In the genomic region with DNA sequence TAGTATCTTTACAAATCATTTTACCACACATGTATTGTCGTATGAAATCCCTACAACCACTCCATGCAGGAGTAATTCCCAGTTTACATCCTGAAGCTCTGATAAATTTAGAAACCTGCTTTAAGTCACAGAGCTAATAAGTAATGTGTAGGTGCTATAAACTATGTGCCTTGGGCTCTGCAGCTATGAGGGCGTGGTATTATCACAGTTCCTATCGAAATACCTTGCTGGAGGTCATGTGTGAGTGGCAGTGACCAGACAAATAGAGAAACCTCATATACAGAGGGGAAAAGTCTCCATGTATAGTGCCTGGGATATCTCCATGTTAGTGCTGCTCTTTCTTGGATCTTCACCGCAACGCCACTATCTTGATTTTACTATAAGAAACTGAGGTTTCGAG, we compare ENCODE assay signal across 8 cellular contexts. TPM values are rescaled to one million over a fixed set of nuclear protein-coding genes. Genes with fewer than 3 reads are reported as not detected.
A peak's percentile ranks its signal among the peaks of the same experiment; 100 is the strongest.
DNase-seq lines count a peak whose midpoint lies in the region; ATAC-seq and TF ChIP-seq lines count a peak whose summit lies in the region.

No MANE protein-coding gene starts in this region.

- ATAC-seq in activated T-cell treated with anti-CD3 and anti-CD28 coated beads, Interleukin-2, amount 50 U/mL, for 4 hours: no peak
- no peak for ATAC-seq in memory B cell (ENCODE audit: low read depth)

- no peak for TF ChIP-seq POLR2A in adrenal gland (IDR thresholded peaks at IDR 0.05)
- TF ChIP-seq POLR2A in thyroid gland (IDR thresholded peaks at IDR 0.05): no peak

- intact Hi-C loops in adrenal gland (cut with DNase I): no loop called here
- intact Hi-C loops in thyroid gland (cut with DNase I): no loop called here

- 96 to 97% (median 97%) methylated on average over 6 of the region's 6 CpGs for WGBS in adrenal gland, 4 donors
- WGBS in thyroid gland, 2 donors: 92 to 96% methylated on average over 6 of the region's 6 CpGs

- H3K9me3 ChIP-seq in adrenal gland (replicated peaks in 1 of 3) (no peaks in the 10 kb centered on the region), thyroid gland (no peaks in the 10 kb centered on the region)

- H3K27ac ChIP-seq in adrenal gland: peak overlapping the region; percentile 97 to 99 (median 98)
- peak overlapping the region; percentile 85 to 98 (median 88) for H3K27ac ChIP-seq in thyroid gland

- H3K36me3 ChIP-seq in adrenal gland (replicated peaks in 1 of 2): no peaks in the 10 kb centered on the region
- no peaks in the 10 kb centered on the region for H3K36me3 ChIP-seq in thyroid gland

- H3K27ac Mint-ChIP-seq in memory B cell: peak overlapping the region; percentile 100

- peaks cover 10% of the 10 kb centered on the region for H3K36me3 Mint-ChIP-seq in activated T-cell treated with anti-CD3 and anti-CD28 coated beads, Interleukin-2, amount 50 U/mL, for 4 hours (ENCODE audit: insufficient read depth)
- peaks cover 3% of the 10 kb centered on the region for H3K36me3 Mint-ChIP-seq in memory B cell

- TF ChIP-seq CTCF in adrenal gland (IDR thresholded peaks at IDR 0.05): no peak
- TF ChIP-seq CTCF in thyroid gland (IDR thresholded peaks at IDR 0.05): no peak
- no peak for TF ChIP-seq CTCF in GM20000 (IDR thresholded peaks at IDR 0.05; ENCODE audit: extremely low read depth, missing control alignments)

- peak overlapping the region; percentile 94 for H3K4me3 Mint-ChIP-seq in activated T-cell treated with anti-CD3 and anti-CD28 coated beads, Interleukin-2, amount 50 U/mL, for 4 hours
- peak overlapping the region; percentile 96 for H3K4me3 Mint-ChIP-seq in memory B cell

- peaks cover 46% of the 10 kb centered on the region for H3K4me1 Mint-ChIP-seq in activated T-cell treated with anti-CD3 and anti-CD28 coated beads, Interleukin-2, amount 50 U/mL, for 4 hours (ENCODE audit: low read depth)
- peaks cover 20% of the 10 kb centered on the region for H3K4me1 Mint-ChIP-seq in memory B cell

- no peak overlapping the region for H3K4me3 ChIP-seq in adrenal gland
- no peak overlapping the region for H3K4me3 ChIP-seq in thyroid gland (replicated peaks in 1 of 3)

- H3K27me3 ChIP-seq in adrenal gland: no peaks in the 10 kb centered on the region
- H3K27me3 ChIP-seq in thyroid gland: no peaks in the 10 kb centered on the region

- H3K4me1 ChIP-seq in adrenal gland (replicated peaks in 1 of 2) (peaks cover 11 to 30% of the 10 kb centered on the region in 2 donors), thyroid gland (peaks cover 11% of the 10 kb centered on the region in 2 donors)

- DNase-seq in activated T-cell treated with anti-CD3 and anti-CD28 coated beads, Interleukin-2, amount 50 U/mL, for 4 hours: no peak
- no peak for DNase-seq in activated T-cell treated with anti-CD3 and anti-CD28 coated beads for 4 hours
- DNase-seq in adrenal gland: no peak
- DNase-seq in memory B cell (ENCODE audit: low spot score in 2 of 2): no peak
- DNase-seq in thyroid gland: no peak
- DNase-seq in GM20000 (ENCODE audit: low spot score): no peak
- DNase-seq in iPS-NIHi7 (ENCODE audit: extremely low spot score): no peak
- DNase-seq in activated CD8-positive, alpha-beta memory T cell treated with anti-CD3 and anti-CD28 coated beads, Interleukin-2, amount 50 U/mL, for 4 hours: no peak

- no peaks in the 10 kb centered on the region for H3K9me3 Mint-ChIP-seq in activated T-cell treated with anti-CD3 and anti-CD28 coated beads, Interleukin-2, amount 50 U/mL, for 4 hours
- no peaks in the 10 kb centered on the region for H3K9me3 Mint-ChIP-seq in memory B cell

- H3K27me3 Mint-ChIP-seq in activated T-cell treated with anti-CD3 and anti-CD28 coated beads, Interleukin-2, amount 50 U/mL, for 4 hours (ENCODE audit: low read depth): peaks cover 7% of the 10 kb centered on the region
- peaks cover 6% of the 10 kb centered on the region for H3K27me3 Mint-ChIP-seq in memory B cell

RNA-seq across cellular contexts. Expression of gene TBC1D15, which starts 0.9 kb away (rescaled TPM):
- 10 to 100 TPM; 26.2 to 31.2 (median 30.7) TPM for total RNA-seq in activated T-cell treated with anti-CD3 and anti-CD28 coated beads, Interleukin-2, amount 50 U/mL, for 4 hours
- total RNA-seq in adrenal gland (10 to 100 TPM; 22.8 to 78.3 (median 57.8) TPM), thyroid gland (10 to 100 TPM; 45.0 to 80.4 (median 56.3) TPM)
- polyA plus RNA-seq in adrenal gland: 10 to 100 TPM; 19.9 to 74.1 (median 23.3) TPM
